ENCODE assay signal across 23 cellular contexts in the genomic region with DNA sequence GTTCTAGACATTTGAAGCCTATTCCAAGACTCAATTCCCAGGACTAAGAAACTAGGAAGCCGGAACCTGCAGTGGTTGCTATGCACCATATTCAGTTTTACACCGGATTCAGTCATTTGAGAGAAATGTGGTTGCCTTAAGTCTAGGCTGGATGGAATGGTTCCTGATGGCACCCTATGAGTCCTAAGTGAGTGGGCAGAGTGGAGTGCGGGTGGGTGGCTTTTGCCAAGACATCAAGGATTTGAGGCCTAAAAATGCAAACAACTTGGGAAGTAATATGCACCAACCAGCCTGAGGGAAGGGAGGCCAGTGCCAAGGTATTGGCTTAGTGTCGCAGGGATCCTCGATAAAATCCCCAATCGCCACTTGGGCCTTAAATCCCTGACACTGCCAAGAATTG. TPM values are rescaled to one million over a fixed set of nuclear protein-coding genes. Genes with fewer than 3 reads are reported as not detected.
"Had no signal": no experiment of that assay in that cellular context is flagged by ENCODE, and none has a peak within 500 bp of the region (broad histone marks: within the 10 kb centered on the region; RNA-seq: fewer than 3 reads in every experiment).

No MANE protein-coding gene starts in this region.

- DNase-seq: Kasumi-1, MM.1S, NCI-H1092 treated with DMSO at 0.1 percent for 48 hours, NCI-H1436, NCI-H187, NCI-H2029, NCI-H2081 treated with DMSO at 0.1 percent for 48 hours, NCI-H2171, NCI-H226, NCI-H446, NCI-H510A, NCI-H524 treated with DMSO at 0.1 percent for 48 hours, NCI-H69, NCI-H774, Right ventricle myocardium superior, RPMI8226, SIG-M5 had no signal

- H3K4me2 ChIP-seq: KMS-11 had no signal

- H3K27ac ChIP-seq: HL-60, KMS-11, SJSA1, SK-N-MC had no signal

- ATAC-seq: K562 had no signal

- H3K4me3 ChIP-seq: K562, SJSA1, SK-N-MC had no signal

- H3K27ac Mint-ChIP-seq: IgD-negative memory B cell had no signal

RNA-seq across cellular contexts. Expression of a gene that starts 4.2 kb away (rescaled TPM):
- polyA plus RNA-seq: IgD-negative memory B cell had no signal
